18 cellular contexts compared by ENCODE assay signal in the genomic region with DNA sequence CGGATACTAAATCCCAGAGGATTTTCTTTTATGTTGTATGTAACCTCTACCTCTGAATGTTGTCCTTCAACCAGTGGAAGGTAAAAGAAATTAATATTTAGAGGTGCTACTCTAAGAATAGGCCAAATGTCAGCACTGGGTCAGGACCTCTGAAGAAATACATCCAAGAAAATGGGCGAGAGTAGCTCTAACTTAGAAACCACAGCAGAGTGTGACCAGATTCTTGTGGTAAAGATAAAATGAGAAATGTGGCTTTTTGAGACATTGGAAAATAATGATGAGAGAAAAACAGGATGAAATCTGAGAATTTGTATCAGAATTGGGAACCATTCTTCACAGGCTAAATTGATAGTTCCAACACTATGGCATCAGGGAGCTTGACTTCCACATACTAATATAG.
"Had no signal": no experiment of that assay in that cellular context is flagged by ENCODE, and none has a peak within 500 bp of the region (broad histone marks: within the 10 kb centered on the region; RNA-seq: fewer than 3 reads in every experiment).

No MANE protein-coding gene starts in this region.

- H3K4me2 ChIP-seq: neural progenitor cell had no signal

- H3K36me3 ChIP-seq: neural progenitor cell, ovary, tibial artery, uterus had no signal

- H3K9me3 ChIP-seq: heart left ventricle, mucosa of descending colon, ovary, tibial artery, upper lobe of left lung, uterus had no signal

- H3K9ac ChIP-seq: neural progenitor cell had no signal

- H3K27me3 ChIP-seq: dorsolateral prefrontal cortex, heart left ventricle, neural progenitor cell, ovary, tibial artery, upper lobe of left lung, uterus had no signal

- H3K27ac ChIP-seq: heart left ventricle, neural progenitor cell, ovary, tibial artery, upper lobe of left lung, uterus had no signal

- DNase-seq: cortex of kidney; dorsolateral prefrontal cortex; effector CD8-positive, alpha-beta T cell; foreskin melanocyte; heart left ventricle; hippocampal formation; kidney glomerular epithelial cell; mammary epithelial cell; mucosa of descending colon; natural killer cell; nucleus accumbens; ovary; right cardiac atrium; stimulated activated CD4-positive, alpha-beta T cell treated with anti-CD3 and anti-CD28 coated beads, Interleukin-4, amount 100 ng/mL, for 1 hour; tibial artery; upper lobe of left lung; uterus had no signal

- H3K4me3 ChIP-seq: dorsolateral prefrontal cortex, heart left ventricle, mucosa of descending colon, neural progenitor cell, ovary, tibial artery, upper lobe of left lung, uterus had no signal
